8 cellular contexts compared by ENCODE assay signal in genomic region chr13:73000027-73000674, GRCh38. TPM values are rescaled to one million over a fixed set of nuclear protein-coding genes. Genes with fewer than 3 reads are reported as not detected.
DNase-seq lines count a peak whose midpoint lies in the region; ATAC-seq, FAIRE-seq and TF ChIP-seq lines count a peak whose summit lies in the region.

No MANE protein-coding gene starts in this region.

- TF ChIP-seq CTCF in A549 (IDR thresholded peaks at IDR 0.05) (no peak), suprapubic skin (IDR thresholded peaks at IDR 0.05) (no peak)

- H3K4me3 ChIP-seq in A549 (no peak overlapping the region), suprapubic skin (no peak overlapping the region)

- CTCF ChIA-PET in A549 (lab: Yijun Ruan, JAX), result no interaction called here

- POLR2A ChIA-PET in A549 (lab: Yijun Ruan, JAX), result no interaction called here

- H3K27ac ChIP-seq in A549 (peak overlapping the region in 1 of 2 experiments; percentile 49; a peak in 3 of 6 replicates), suprapubic skin (no peak overlapping the region)

- DNase-seq in A549 (ENCODE audit: low read depth in 1 of 2, low spot score in 1 of 2), result no peak
- DNase-seq in medulla oblongata (ENCODE audit: extremely low spot score), result peak; percentile 12
- DNase-seq in suprapubic skin (ENCODE audit: low spot score in 2 of 2), result no peak
- DNase-seq in central memory CD4-positive, alpha-beta T cell, result no peak
- no peak for DNase-seq in NCI-H2029 treated with DMSO at 0.1 percent for 48 hours (lab: John Stamatoyannopoulos, UW)

- no peak for TF ChIP-seq RAD21 in A549 (conservative IDR thresholded peaks at IDR 0.05 in 1 of 2, IDR thresholded peaks at IDR 0.05 in 1 of 2)

- peaks cover 14% of the 10 kb centered on the region for H3K36me3 ChIP-seq in suprapubic skin

- no peak for ATAC-seq in A549
- peak; percentile 94 for ATAC-seq in GM18858 (IDR thresholded peaks at IDR 0.05; ENCODE audit: unreplicated experiment)
- ATAC-seq in HG03103 (IDR thresholded peaks at IDR 0.05; ENCODE audit: low read depth, unreplicated experiment), result peak; percentile 86
- peak; percentile 40; the same call in 1 of the 3 replicates for ATAC-seq in SK-N-SH treated with all-trans-retinoic acid at 6 μM for 48 hours

- TF ChIP-seq POLR2A in A549 (IDR thresholded peaks at IDR 0.05; ENCODE audit: low read length) (no peak), suprapubic skin (IDR thresholded peaks at IDR 0.05) (no peak)

- no peak for FAIRE-seq in A549 (lab: Jason Lieb, UNC)

- 94% methylated on average over 4 of the region's 4 CpGs for WGBS in A549 (ENCODE audit: missing lambda C conversion rate)
- whole genome bisulfite sequencing in suprapubic skin, result 73% methylated on average over 4 of the region's 4 CpGs

- H3K4me2 ChIP-seq in A549, result no peak overlapping the region

- H3K4me1 ChIP-seq in A549, result peaks cover 4% of the 10 kb centered on the region; the same call in 1 of the 3 replicates
- H3K4me1 ChIP-seq in suprapubic skin, result peaks cover 4% of the 10 kb centered on the region

- H3K9me3 ChIP-seq in A549 (no peaks in the 10 kb centered on the region), suprapubic skin (no peaks in the 10 kb centered on the region)

- TF ChIP-seq EP300 in A549 (IDR thresholded peaks at IDR 0.05) (no peak), suprapubic skin (IDR thresholded peaks at IDR 0.05) (no peak)

- no peaks in the 10 kb centered on the region for H3K27me3 ChIP-seq in suprapubic skin

TF ChIP-seq in A549, 52 proteins besides CTCF, POLR2A, EP300 and RAD21:
- TF ChIP-seq POLR2AphosphoS2 (conservative IDR thresholded peaks at IDR 0.05; ENCODE audit: low read length) (no peak), MAFK (IDR thresholded peaks at IDR 0.05; ENCODE audit: partially characterized antibody) (peak; percentile 38)

TF ChIP-seq in SK-N-SH treated with all-trans-retinoic acid at 6 μM for 48 hours, 23 proteins besides CTCF, POLR2A, EP300 and RAD21:
- no peak for TF ChIP-seq CSDC2 (CRISPR knock-in tag; IDR thresholded peaks at IDR 0.05)
- TF ChIP-seq ZFP30 (CRISPR knock-in tag; IDR thresholded peaks at IDR 0.05), result no peak
- TF ChIP-seq ZNF70 (CRISPR knock-in tag; IDR thresholded peaks at IDR 0.05), result no peak

RNA-seq across cellular contexts. Expression of gene KLF5, which starts 58.7 kb away (rescaled TPM):
- polyA plus RNA-seq in A549 (2011; rRNA removed), result 83.5 and 101 TPM in 2 replicates
- 36.0 and 53.4 TPM in 2 replicates for polyA plus RNA-seq in A549 (2012; cell fraction: cytosol; rRNA removed)
- 36.0 and 38.1 TPM in 2 replicates for polyA plus RNA-seq in A549 (2012; cell fraction: nucleus; rRNA removed)
- polyA plus RNA-seq in A549 (2017; fragmentation: RNase III; extraction: RNeasy Plus Mini Kit Qiagen cat#74134 plus additional on column Dnase treatment), result 31.8 to 48.7 TPM (median 34.4 TPM) in 3 replicates
- polyA minus RNA-seq in A549 (2011; rRNA and poly(A)+ RNA removed), result 124 and 158 TPM in 2 replicates
- total RNA-seq in suprapubic skin, result 100 to 1,000 TPM; 233 to 372 (median 276) TPM

Comparison
In these comparisons a context has a peak if more than half of its experiments do, and no peak if none do; other contexts are left out.
1. ATAC-seq: peak in GM18858 (single experiment), HG03103 (single experiment) and SK-N-SH treated with all-trans-retinoic acid at 6 μM for 48 hours (single experiment); none in A549 (0 of 2).